In the genomic region with DNA sequence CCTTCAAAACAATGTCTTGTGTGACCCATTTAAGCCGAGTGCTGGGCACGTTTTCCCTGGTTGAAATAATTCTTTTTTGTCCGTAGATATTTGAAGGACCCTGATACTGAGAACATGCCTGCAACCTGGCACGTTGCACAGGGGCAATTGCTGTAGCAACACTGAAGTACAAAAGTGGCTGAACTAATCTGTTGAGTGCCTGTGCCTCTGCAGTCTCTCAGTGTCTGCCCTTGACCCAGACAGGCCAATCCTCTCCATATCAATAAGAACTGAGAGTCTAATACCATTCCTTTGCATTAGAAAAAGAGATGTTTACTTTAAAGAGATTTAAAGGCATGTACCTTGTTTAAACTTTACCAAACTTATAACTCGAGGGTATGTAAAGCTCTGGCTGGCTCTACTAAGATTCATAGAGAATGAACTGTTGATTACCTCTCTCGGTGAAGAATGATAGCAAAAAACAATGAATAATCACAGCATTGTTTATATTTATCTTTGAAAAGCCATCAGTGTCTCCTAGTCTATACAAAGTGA, we compare ENCODE assay signal across 2 cellular contexts.
TF ChIP-seq lines count a peak whose summit lies in the region.

No MANE protein-coding gene starts in this region.

TF ChIP-seq in SK-N-SH, 30 proteins besides CTCF, POLR2A, EP300 and RAD21 (continued from another document):
- TF ChIP-seq IRF3 (IDR thresholded peaks at IDR 0.05; ENCODE audit: low read depth, low read length) (no peak), ELF1 (IDR thresholded peaks at IDR 0.05) (no peak), EZH2phosphoT487 (IDR thresholded peaks at IDR 0.05; ENCODE audit: borderline replicate concordance, low read depth) (no peak), RCOR1 (IDR thresholded peaks at IDR 0.05; ENCODE audit: low read length) (no peak), NRF1 (IDR thresholded peaks at IDR 0.05; ENCODE audit: low read depth, low read length) (no peak), FOSL2 (IDR thresholded peaks at IDR 0.05; ENCODE audit: borderline replicate concordance, low read depth) (no peak), FOXJ3 (CRISPR knock-in tag; IDR thresholded peaks at IDR 0.05) (no peak)

TF ChIP-seq in SK-N-SH treated with all-trans-retinoic acid at 6 μM for 48 hours, 23 proteins besides CTCF, POLR2A, EP300 and RAD21 (continued from another document):
- TF ChIP-seq ZC3H10 (CRISPR knock-in tag; IDR thresholded peaks at IDR 0.05) (no peak), GLIS3 (CRISPR knock-in tag; IDR thresholded peaks at IDR 0.05) (no peak), ZFP30 (CRISPR knock-in tag; IDR thresholded peaks at IDR 0.05) (no peak), CREB5 (CRISPR knock-in tag; IDR thresholded peaks at IDR 0.05; ENCODE audit: low read depth) (no peak), ZNF70 (CRISPR knock-in tag; IDR thresholded peaks at IDR 0.05) (no peak), ISL1 (CRISPR knock-in tag; IDR thresholded peaks at IDR 0.05) (no peak), TSHZ2 (CRISPR knock-in tag; IDR thresholded peaks at IDR 0.05) (no peak), ZNF565 (CRISPR knock-in tag; conservative IDR thresholded peaks at IDR 0.05; ENCODE audit: low read depth) (no peak), OSR1 (CRISPR knock-in tag; IDR thresholded peaks at IDR 0.05) (no peak), ESRRG (CRISPR knock-in tag; IDR thresholded peaks at IDR 0.05) (no peak), POU6F1 (CRISPR knock-in tag; IDR thresholded peaks at IDR 0.05; ENCODE audit: borderline replicate concordance, low read depth) (no peak), ZFP3 (CRISPR knock-in tag; IDR thresholded peaks at IDR 0.05) (no peak), PPARA (CRISPR knock-in tag; IDR thresholded peaks at IDR 0.05; ENCODE audit: borderline replicate concordance) (no peak), ZNF8 (CRISPR knock-in tag; IDR thresholded peaks at IDR 0.05) (no peak)
TF ChIP-seq in SK-N-SH treated with all-trans-retinoic acid at 6 μM for 48 hours: peak in this region for 0.
